In genomic region chr9:131432597-131433301, GRCh38 we compare ENCODE assay signal across 9 cellular contexts. TPM values are rescaled to one million over a fixed set of nuclear protein-coding genes. Genes with fewer than 3 reads are reported as not detected.
DNase-seq lines count a peak whose midpoint lies in the region; ATAC-seq, FAIRE-seq and TF ChIP-seq lines count a peak whose summit lies in the region.
"Had no signal": no experiment of that assay in that cellular context is flagged by ENCODE, and none has a peak within 500 bp of the region (broad histone marks: within the 10 kb centered on the region; RNA-seq: fewer than 3 reads in every experiment).

No MANE protein-coding gene starts in this region.

- TF ChIP-seq POLR2A in gastroesophageal sphincter (IDR thresholded peaks at IDR 0.05): no peak
- no peak for TF ChIP-seq POLR2A in erythroblast (IDR thresholded peaks at IDR 0.05; ENCODE audit: low read length)
- no peak for TF ChIP-seq POLR2A in HepG2 (IDR thresholded peaks at IDR 0.05; ENCODE audit: insufficient read depth in 1 of 2, low read depth in 2 of 2, low read length in 2 of 2)

- peaks cover 83% of the 10 kb centered on the region for H3K36me3 Mint-ChIP-seq in activated T-helper 17 cell treated with anti-CD3 and anti-CD28 coated beads, Interleukin-2, amount 50 U/mL, for 72 hours (ENCODE audit: low read depth)

- DNase-seq in HFF-Myc (ENCODE audit: extremely low read depth, low read depth): peak; percentile 78
- peak; percentile 82 for DNase-seq in skeletal muscle cell (ENCODE audit: low read depth)
- no peak for DNase-seq in Karpas-422
- no peak for DNase-seq in erythroblast (lab: John Stamatoyannopoulos, UW)
- no peak for DNase-seq in HepG2 (ENCODE audit: low spot score)
- DNase-seq in SHP77 treated with DMSO at 0.1 percent for 48 hours (lab: John Stamatoyannopoulos, UW): no peak

- intact Hi-C loops in HepG2 (cut with micrococcal nuclease; ENCODE audit: unreplicated experiment): no loop called here

- no peak for ATAC-seq in activated T-helper 17 cell treated with anti-CD3 and anti-CD28 coated beads, Interleukin-2, amount 50 U/mL, for 72 hours (replicated peaks)
- ATAC-seq in gastroesophageal sphincter: peak; percentile 43
- no peak for ATAC-seq in HepG2

- POLR2A ChIA-PET in HepG2 (lab: Yijun Ruan, JAX): no interaction called here

- H3K79me2 ChIP-seq in Karpas-422 (ENCODE audit: low read length): peaks cover 71% of the 10 kb centered on the region
- peaks cover 51% of the 10 kb centered on the region for H3K79me2 ChIP-seq in HepG2 (ENCODE audit: insufficient read depth, low read length)

- H3K27me3 Mint-ChIP-seq in activated T-helper 17 cell treated with anti-CD3 and anti-CD28 coated beads, Interleukin-2, amount 50 U/mL, for 72 hours: no peaks in the 10 kb centered on the region

- TF ChIP-seq EP300 in gastroesophageal sphincter (IDR thresholded peaks at IDR 0.05) (no peak), HepG2 (IDR thresholded peaks at IDR 0.05; ENCODE audit: low read depth in 2 of 2, low read length in 2 of 2) (no peak), HepG2 (CRISPR knock-in tag; IDR thresholded peaks at IDR 0.05; ENCODE audit: borderline replicate concordance) (no peak)

- BruUV-seq in HepG2 (replicated peaks; lab: Mats Ljungman, UMichigan): no TSS peak

- H3K4me3 ChIP-seq in HFF-Myc (replicated peaks; ENCODE audit: low read depth, low read length): no peak overlapping the region
- H3K4me3 ChIP-seq in gastroesophageal sphincter: no peak overlapping the region
- H3K4me3 ChIP-seq in skeletal muscle cell (ENCODE audit: low read depth, low read length): no peak overlapping the region
- no peak overlapping the region for H3K4me3 ChIP-seq in Karpas-422 (ENCODE audit: low read length)
- H3K4me3 ChIP-seq in HepG2 (replicated peaks in 1 of 3; ENCODE audit: insufficient read depth in 1 of 3, low read depth in 2 of 3, low read length in 3 of 3): no peak overlapping the region

- H3K9me3 ChIP-seq in gastroesophageal sphincter: no peaks in the 10 kb centered on the region
- H3K9me3 ChIP-seq in Karpas-422 (ENCODE audit: low read length): no peaks in the 10 kb centered on the region
- H3K9me3 ChIP-seq in HepG2 (ENCODE audit: low read length): no peaks in the 10 kb centered on the region

- H4K20me1 ChIP-seq in Karpas-422 (ENCODE audit: insufficient read depth, low read depth, low read length) (peaks cover 57% of the 10 kb centered on the region), HepG2 (ENCODE audit: insufficient read depth, low read length) (peaks cover 40% of the 10 kb centered on the region)

- WGBS in gastroesophageal sphincter (ENCODE audit: low coverage in 1 of 2), 2 donors: 76 to 82% methylated on average over 4 to 8 of the region's 15 CpGs
- WGBS in HepG2 (ENCODE audit: low lambda C conversion rate): 98% methylated on average over 15 of the region's 15 CpGs

- H3K9me3 Mint-ChIP-seq in activated T-helper 17 cell treated with anti-CD3 and anti-CD28 coated beads, Interleukin-2, amount 50 U/mL, for 72 hours: no peaks in the 10 kb centered on the region

- no peak for FAIRE-seq in HepG2 (lab: Jason Lieb, UNC)
- FAIRE-seq: GM18507 had no signal

- TF ChIP-seq CTCF in HFF-Myc (IDR thresholded peaks at IDR 0.05; ENCODE audit: low read depth, low read length, missing control alignments): no peak
- TF ChIP-seq CTCF in gastroesophageal sphincter (IDR thresholded peaks at IDR 0.05): no peak
- no peak for TF ChIP-seq CTCF in HepG2 (CRISPR knock-in tag; IDR thresholded peaks at IDR 0.05)

- TF ChIP-seq RAD21 in HepG2 (CRISPR knock-in tag; IDR thresholded peaks at IDR 0.05): no peak

- H3K4me1 ChIP-seq in gastroesophageal sphincter (peaks cover 0 to 62% (median 23%) of the 10 kb centered on the region in 3 donors), Karpas-422 (ENCODE audit: low read length) (no peaks in the 10 kb centered on the region), HepG2 (ENCODE audit: insufficient read depth, low read length) (no peaks in the 10 kb centered on the region)

- no peak overlapping the region for H3K9ac ChIP-seq in Karpas-422 (ENCODE audit: low read length)
- H3K9ac ChIP-seq in HepG2 (ENCODE audit: insufficient read depth, low read depth, low read length): no peak overlapping the region

- H2AFZ ChIP-seq in Karpas-422 (ENCODE audit: low read length) (no peak overlapping the region), HepG2 (ENCODE audit: low read length) (no peak overlapping the region)

- no peak overlapping the region for H3K4me3 Mint-ChIP-seq in activated T-helper 17 cell treated with anti-CD3 and anti-CD28 coated beads, Interleukin-2, amount 50 U/mL, for 72 hours

- no peak overlapping the region for H3K4me2 ChIP-seq in Karpas-422 (ENCODE audit: low read depth, low read length, poor library complexity, severe bottlenecking)
- no peak overlapping the region for H3K4me2 ChIP-seq in HepG2 (ENCODE audit: low read depth, low read length)

- H3K9me2 ChIP-seq in Karpas-422 (replicated peaks; ENCODE audit: insufficient read depth, low read length): no peaks in the 10 kb centered on the region

- no peaks in the 10 kb centered on the region for H3K27me3 ChIP-seq in gastroesophageal sphincter
- no peaks in the 10 kb centered on the region for H3K27me3 ChIP-seq in Karpas-422 (ENCODE audit: low read length)
- H3K27me3 ChIP-seq in HepG2 (ENCODE audit: control insufficient read depth in 1 of 2, insufficient read depth in 2 of 2, low read length in 2 of 2): no peaks in the 10 kb centered on the region

- H3K27ac Mint-ChIP-seq in activated T-helper 17 cell treated with anti-CD3 and anti-CD28 coated beads, Interleukin-2, amount 50 U/mL, for 72 hours: peak overlapping the region; percentile 9

- in situ Hi-C loops in HepG2 (cut with HindIII; ENCODE audit: extremely low pct_ligation_motif_present, low pct_unique_long_range_greater_than_20kb): no loop called here

- H3K36me3 ChIP-seq in gastroesophageal sphincter: peaks cover 0 to 68% of the 10 kb centered on the region in 2 donors
- H3K36me3 ChIP-seq in Karpas-422 (ENCODE audit: insufficient read depth, low read length): peaks cover 50% of the 10 kb centered on the region
- H3K36me3 ChIP-seq in HepG2 (replicated peaks in 1 of 2; ENCODE audit: control insufficient read depth in 1 of 2, insufficient read depth in 2 of 2, low read length in 2 of 2): peaks cover 30 to 62% of the 10 kb centered on the region in 2 experiments

- CTCF ChIA-PET in HepG2 (lab: Yijun Ruan, JAX; ENCODE audit: low intra/inter-chr PET ratio, low total read pairs): no interaction called here

- peak overlapping the region in 3 of 4 donors; percentile 55 to 64 (median 60) for H3K27ac ChIP-seq in gastroesophageal sphincter
- no peak overlapping the region for H3K27ac ChIP-seq in Karpas-422 (ENCODE audit: low read length)
- H3K27ac ChIP-seq in HepG2 (ENCODE audit: extremely low read length, insufficient read depth, low read length): no peak overlapping the region

- H3K4me1 Mint-ChIP-seq in activated T-helper 17 cell treated with anti-CD3 and anti-CD28 coated beads, Interleukin-2, amount 50 U/mL, for 72 hours: peaks cover 15% of the 10 kb centered on the region

RNA-seq across cellular contexts. Expression of gene PRRC2B, which starts 38.9 kb away (rescaled TPM):
- 100 to 1,000 TPM; 136 to 157 TPM for total RNA-seq in activated T-helper 17 cell treated with anti-CD3 and anti-CD28 coated beads, Interleukin-2, amount 50 U/mL, for 72 hours
- 100 to 1,000 TPM; 102 to 198 (median 108) TPM for total RNA-seq in gastroesophageal sphincter
- 83.8 and 87.6 TPM in 2 replicates for total RNA-seq in Karpas-422 (2014; rRNA removed; shearing (Covaris generic); ENCODE audit: low replicate concordance)
- total RNA-seq in HepG2 (2016; rRNA removed; fragmentation: Illumina TruSeq; extraction: Trizol): 37.4 TPM in 2 replicates
- total RNA-seq in HepG2 (2016; cell fraction: cytosol; rRNA removed; fragmentation: Illumina TruSeq; extraction: Trizol; ENCODE audit: low read depth): 20.7 and 24.3 TPM in 2 replicates
- 27.7 and 37.0 TPM in 2 replicates for total RNA-seq in HepG2 (2016; cell fraction: insoluble cytoplasmic fraction; rRNA removed; fragmentation: Illumina TruSeq; extraction: Trizol)
- total RNA-seq in HepG2 (2016; cell fraction: membrane; rRNA removed; fragmentation: Illumina TruSeq; extraction: Trizol): 20.9 TPM in 2 replicates
- total RNA-seq in HepG2 (2016; cell fraction: nucleus; rRNA removed; fragmentation: Illumina TruSeq; extraction: Trizol): 41.7 and 49.5 TPM in 2 replicates
- polyA plus RNA-seq in HepG2 (2011; rRNA removed): 18.9 and 20.8 TPM in 2 replicates
- polyA plus RNA-seq in HepG2 (2011; cell fraction: cytosol; rRNA removed): 11.9 and 12.5 TPM in 2 replicates
- 87.0 and 122 TPM in 2 replicates for polyA plus RNA-seq in HepG2 (2011; cell fraction: nucleus; rRNA removed)
- 55.6 and 57.4 TPM in 2 replicates for polyA plus RNA-seq in HepG2 (2012)
- 4.0 TPM in 2 replicates for polyA plus RNA-seq in HepG2 (2016; cell fraction: cytosol; fragmentation: Illumina TruSeq; extraction: Trizol; ENCODE audit: low read depth)
- 25.0 and 33.7 TPM in 2 replicates for polyA plus RNA-seq in HepG2 (2016; cell fraction: insoluble cytoplasmic fraction; fragmentation: Illumina TruSeq; extraction: Trizol; ENCODE audit: low read depth)
- polyA plus RNA-seq in HepG2 (2016; cell fraction: membrane; fragmentation: Illumina TruSeq; extraction: Trizol; ENCODE audit: low read depth): 8.5 and 10.2 TPM in 2 replicates
- 100 and 106 TPM in 2 replicates for polyA plus RNA-seq in HepG2 (2016; cell fraction: nucleus; fragmentation: Illumina TruSeq; extraction: Trizol; ENCODE audit: insufficient read depth, low read depth)
- polyA minus RNA-seq in HepG2 (2011; rRNA and poly(A)+ RNA removed; ENCODE audit: low replicate concordance): 72.0 and 116 TPM in 2 replicates
- 23.3 and 31.5 TPM in 2 replicates for polyA minus RNA-seq in HepG2 (2011; cell fraction: cytosol; rRNA and poly(A)+ RNA removed)
- polyA minus RNA-seq in HepG2 (2011; cell fraction: nucleus; rRNA and poly(A)+ RNA removed): 52.6 and 56.1 TPM in 2 replicates

Comparison
In these comparisons a context has a peak if more than half of its experiments do, and no peak if none do; other contexts are left out.
1. DNase-seq: peak in HFF-Myc (single experiment) and skeletal muscle cell (single experiment); none in Karpas-422 (single experiment), erythroblast (0 of 2), HepG2 (single experiment) and SHP77 treated with DMSO at 0.1 percent for 48 hours (single experiment).
2. H3K27ac ChIP-seq: peak in gastroesophageal sphincter (3 of 4); none in Karpas-422 (single experiment) and HepG2 (single experiment).